ENCODE assay signal across 16 cellular contexts in the genomic region with DNA sequence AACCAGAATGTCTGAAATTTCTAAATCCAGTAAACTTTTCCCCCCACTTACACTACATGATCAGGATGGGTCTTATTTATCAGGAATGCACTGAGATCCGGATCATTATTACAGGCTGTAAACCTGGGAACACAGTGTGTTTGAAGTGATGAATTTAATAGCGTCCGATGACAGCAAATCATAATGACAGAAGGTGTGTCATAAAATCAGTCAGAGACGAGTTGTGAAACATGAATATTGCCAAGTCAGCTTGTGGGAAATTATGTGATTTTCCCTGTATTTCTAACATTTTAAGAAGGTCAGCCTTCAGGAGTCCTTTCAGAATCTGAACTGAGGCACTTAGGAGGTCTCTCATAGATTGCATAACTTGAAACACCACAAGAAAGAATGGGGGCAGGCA. TPM values are rescaled to one million over a fixed set of nuclear protein-coding genes. Genes with fewer than 3 reads are reported as not detected.
DNase-seq lines count a peak whose midpoint lies in the region; ATAC-seq and TF ChIP-seq lines count a peak whose summit lies in the region.
"Had no signal": no experiment of that assay in that cellular context is flagged by ENCODE, and none has a peak within 500 bp of the region (broad histone marks: within the 10 kb centered on the region; RNA-seq: fewer than 3 reads in every experiment).

No MANE protein-coding gene starts in this region.

- H3K9me3 ChIP-seq in breast epithelium (no peaks in the 10 kb centered on the region), mammary epithelial cell (replicated peaks; ENCODE audit: insufficient read depth, low read length) (no peaks in the 10 kb centered on the region)
- H3K9me3 ChIP-seq: BLaER1, Caco-2, HAP-1 had no signal

- peak; percentile 29 for ATAC-seq in foreskin keratinocyte

- no TSS peak for BruUV-seq in mammary epithelial cell (replicated peaks; lab: Mats Ljungman, UMichigan)

- H3K36me3 Mint-ChIP-seq in osteocyte (ENCODE audit: unreplicated experiment), result peaks cover 17% of the 10 kb centered on the region
- peaks cover 18% of the 10 kb centered on the region for H3K36me3 Mint-ChIP-seq in type B pancreatic cell
- H3K36me3 Mint-ChIP-seq: CD8-positive, alpha-beta memory T cell had no signal

- H3K27me3 ChIP-seq in breast epithelium, result no peaks in the 10 kb centered on the region
- H3K27me3 ChIP-seq in mammary epithelial cell (ENCODE audit: insufficient read depth, low read length), result no peaks in the 10 kb centered on the region
- no peaks in the 10 kb centered on the region for H3K27me3 ChIP-seq in foreskin keratinocyte
- H3K27me3 ChIP-seq: BLaER1 had no signal

- H3K27me3 Mint-ChIP-seq in osteocyte (ENCODE audit: unreplicated experiment) (no peaks in the 10 kb centered on the region), type B pancreatic cell (peaks cover 3% of the 10 kb centered on the region)

- H3K27ac Mint-ChIP-seq in osteocyte (ENCODE audit: unreplicated experiment) (peak overlapping the region; percentile 61), type B pancreatic cell (peak overlapping the region; percentile 11)
- H3K27ac Mint-ChIP-seq: CD8-positive, alpha-beta memory T cell; HFFc6 had no signal

- peak overlapping the region; percentile 36 to 64 for H3K27ac ChIP-seq in breast epithelium
- H3K27ac ChIP-seq in mammary epithelial cell (ENCODE audit: insufficient read depth, low read depth, low read length), result no peak overlapping the region
- no peak overlapping the region for H3K27ac ChIP-seq in foreskin keratinocyte
- H3K27ac ChIP-seq in substantia nigra (ENCODE audit: low read depth, low read length, poor library complexity, severe bottlenecking), result no peak overlapping the region
- H3K27ac ChIP-seq: 22Rv1, BLaER1 had no signal

- H3K4me3 Mint-ChIP-seq in osteocyte (ENCODE audit: unreplicated experiment) (no peak overlapping the region), type B pancreatic cell (peak overlapping the region; percentile 31)
- H3K4me3 Mint-ChIP-seq: CD8-positive, alpha-beta memory T cell; HFFc6 had no signal

- CTCF ChIA-PET in mammary epithelial cell (lab: Charles Lee; ENCODE audit: low non-redundant PET), result no interaction called here

- dilution Hi-C loops in mammary epithelial cell (cut with HindIII; ENCODE audit: low sequenced_read_pairs), result no loop called here

- no peak for TF ChIP-seq POLR2A in breast epithelium (IDR thresholded peaks at IDR 0.05)

- DNase-seq in breast epithelium (ENCODE audit: low spot score in 2 of 2) (no peak), mammary epithelial cell (no peak), foreskin keratinocyte (no peak), osteocyte (ENCODE audit: extremely low spot score, unreplicated experiment) (no peak), type B pancreatic cell (ENCODE audit: extremely low spot score, unreplicated experiment) (no peak), substantia nigra (lab: John Stamatoyannopoulos, UW) (no peak), NCI-H2029 (lab: John Stamatoyannopoulos, UW) (no peak), G401 (ENCODE audit: low spot score) (no peak)
- DNase-seq: AML-193; Caco-2; CD8-positive, alpha-beta memory T cell; DMS53; HFFc6 had no signal

- no peak overlapping the region for H3K4me2 ChIP-seq in mammary epithelial cell (ENCODE audit: insufficient read depth, low read depth, low read length)
- H3K4me2 ChIP-seq: BLaER1 had no signal

- TF ChIP-seq CTCF in breast epithelium (IDR thresholded peaks at IDR 0.05), result no peak
- no peak for TF ChIP-seq CTCF in mammary epithelial cell (conservative IDR thresholded peaks at IDR 0.05 in 1 of 2, IDR thresholded peaks at IDR 0.05 in 1 of 2; ENCODE audit: extremely low read depth in 1 of 2, insufficient read depth in 1 of 2, low read depth in 1 of 2, low read length in 2 of 2)
- no peak for TF ChIP-seq CTCF in foreskin keratinocyte (conservative IDR thresholded peaks at IDR 0.05)
- TF ChIP-seq CTCF in osteocyte (IDR thresholded peaks at IDR 0.05), result no peak
- TF ChIP-seq CTCF in type B pancreatic cell (conservative IDR thresholded peaks at IDR 0.05), result no peak

- WGBS in mammary epithelial cell (ENCODE audit: low coverage, missing lambda C conversion rate), result 87% methylated on average over 4 of the region's 4 CpGs

- H3K9me3 Mint-ChIP-seq in osteocyte (ENCODE audit: unreplicated experiment) (no peaks in the 10 kb centered on the region), type B pancreatic cell (no peaks in the 10 kb centered on the region)
- H3K9me3 Mint-ChIP-seq: CD8-positive, alpha-beta memory T cell; HFFc6 had no signal

- H3K4me1 Mint-ChIP-seq in osteocyte (ENCODE audit: unreplicated experiment), result peaks cover 58% of the 10 kb centered on the region
- peaks cover 25% of the 10 kb centered on the region for H3K4me1 Mint-ChIP-seq in type B pancreatic cell (ENCODE audit: unreplicated experiment)
- H3K4me1 Mint-ChIP-seq: CD8-positive, alpha-beta memory T cell had no signal

- in situ Hi-C loops in mammary epithelial cell (cut with MboI; ENCODE audit: low sequenced_read_pairs in 2 of 2) (loop anchor here in 1 of 2 donors (5.0 kb wide), 1 partner anchor 38 kb away; the partner anchor contains the start of gene RERG), G401 (cut with HindIII; ENCODE audit: low sequenced_read_pairs) (no loop called here)

- no peak overlapping the region for H2AFZ ChIP-seq in mammary epithelial cell (ENCODE audit: low read depth, low read length)

- H3K4me1 ChIP-seq in breast epithelium (no peaks in the 10 kb centered on the region), mammary epithelial cell (ENCODE audit: insufficient read depth, low read length) (no peaks in the 10 kb centered on the region), foreskin keratinocyte (no peaks in the 10 kb centered on the region)
- H3K4me1 ChIP-seq: BLaER1, Caco-2, HAP-1 had no signal

- intact Hi-C loops in breast epithelium (cut with DNase I; ENCODE audit: low total_unique reads) (no loop called here), mammary epithelial cell (cut with micrococcal nuclease) (no loop called here)

- H3K9ac ChIP-seq in mammary epithelial cell (ENCODE audit: insufficient read depth, low read length), result no peak overlapping the region
- H3K9ac ChIP-seq: BLaER1 had no signal

- H3K4me3 ChIP-seq in breast epithelium (no peak overlapping the region), mammary epithelial cell (replicated peaks in 1 of 3; ENCODE audit: insufficient read depth in 1 of 3, low read depth in 2 of 3, low read length in 3 of 3) (no peak overlapping the region)
- H3K4me3 ChIP-seq: BLaER1, HAP-1 had no signal

- no peaks in the 10 kb centered on the region for H3K79me2 ChIP-seq in mammary epithelial cell (ENCODE audit: insufficient read depth, low read length)

- H3K36me3 ChIP-seq in breast epithelium (no peaks in the 10 kb centered on the region), mammary epithelial cell (ENCODE audit: insufficient read depth, low read length) (no peaks in the 10 kb centered on the region)
- H3K36me3 ChIP-seq: BLaER1, HAP-1 had no signal

- peaks cover 3% of the 10 kb centered on the region for H4K20me1 ChIP-seq in mammary epithelial cell (ENCODE audit: insufficient read depth, low read length)
- H4K20me1 ChIP-seq: BLaER1 had no signal

RNA-seq across cellular contexts. Expression of gene RERG, which starts 36.7 kb away (rescaled TPM):
- 100 to 1,000 TPM in 1 of 3 donors, 10 to 100 TPM in 2; 16.3 to 126 (median 60.0) TPM for total RNA-seq in breast epithelium
- under 1 TPM in 1 of 2 donors, not detected in 1; 0.17 TPM for total RNA-seq in mammary epithelial cell
- polyA plus RNA-seq in mammary epithelial cell, result not detected
- polyA minus RNA-seq in mammary epithelial cell, result not detected
- total RNA-seq in foreskin keratinocyte, result not detected in 2 replicates
- polyA plus RNA-seq in foreskin keratinocyte, result 0.03 TPM in 1 of 2 replicates, not detected in the other
- total RNA-seq in osteocyte, result 83.8 and 92.7 TPM in 2 replicates
- 24.2 and 32.3 TPM in 2 replicates for total RNA-seq in type B pancreatic cell (ENCODE audit: low replicate concordance)
- not detected in 2 replicates for total RNA-seq in G401 (2014; rRNA removed; shearing (Covaris generic))
- total RNA-seq: Caco-2; CD8-positive, alpha-beta memory T cell; HFFc6 had no signal
- polyA plus RNA-seq: CD8-positive, alpha-beta memory T cell had no signal

Comparison
In these comparisons a context has a peak if more than half of its experiments do, and no peak if none do; other contexts are left out.
1. H3K27ac ChIP-seq: peak in breast epithelium (2 of 2); none in mammary epithelial cell (single experiment), foreskin keratinocyte (single experiment) and substantia nigra (single experiment).
2. RNA of gene RERG, which starts 36.7 kb away (total RNA-seq): 83.8 to 92.7 TPM in osteocyte, 16.3 to 126 TPM in breast epithelium and 24.2 to 32.3 TPM in type B pancreatic cell; 0.17 TPM in mammary epithelial cell, not detected in foreskin keratinocyte and not detected in G401; every median in the first group is over 10 times any median in the second.